In genomic region chr19:12649941-12650340, GRCh38 we compare ENCODE assay signal across 31 cellular contexts. TPM values are rescaled to one million over a fixed set of nuclear protein-coding genes. Genes with fewer than 3 reads are reported as not detected.
"Had no signal": no experiment of that assay in that cellular context is flagged by ENCODE, and none has a peak within 500 bp of the region (broad histone marks: within the 10 kb centered on the region; RNA-seq: fewer than 3 reads in every experiment).

No MANE protein-coding gene starts in this region.

- H3K79me2 ChIP-seq: hepatocyte had no signal

- ATAC-seq: esophagus mucosa; gastrocnemius medialis; heart left ventricle; left cardiac atrium; left lung; mucosa of descending colon; natural killer cell treated with Interleukin-12 subunit alpha and Interleukin-12 subunit beta and Interleukin-15 and Interleukin-18, amount 100 ng/mL, for 72 hours; sciatic nerve; stimulated activated naive CD8-positive, alpha-beta T cell treated with anti-CD3 and anti-CD28 coated beads, Interleukin-15, amount 100 ng/mL, for 72 hours had no signal

- H3K27me3 ChIP-seq: dorsolateral prefrontal cortex, gastrocnemius medialis, heart left ventricle, hepatocyte, left lung, right atrium auricular region, suprapubic skin, transverse colon, vagina had no signal

- H2AFZ ChIP-seq: hepatocyte had no signal

- FAIRE-seq: colon had no signal

- H3K4me2 ChIP-seq: hepatocyte had no signal

- H3K9me3 ChIP-seq: gastrocnemius medialis, heart left ventricle, left lung, mucosa of descending colon, prostate gland, right atrium auricular region, suprapubic skin, transverse colon, vagina had no signal

- H3K27ac ChIP-seq: dorsolateral prefrontal cortex, gastrocnemius medialis, heart left ventricle, hepatocyte, left lung, prostate gland, right atrium auricular region, suprapubic skin, transverse colon, vagina had no signal

- H3K36me3 ChIP-seq: prostate gland had no signal

- DNase-seq: dorsolateral prefrontal cortex; effector CD4-positive, alpha-beta T cell; foreskin fibroblast; gastrocnemius medialis; heart left ventricle; left cardiac atrium; mesenchymal stem cell; mucosa of descending colon; naive B cell; stimulated activated CD4-positive, alpha-beta T cell treated with anti-CD3 and anti-CD28 coated beads, Interleukin-2, amount 100 ng/mL, for 24 hours; stimulated activated CD4-positive, alpha-beta T cell treated with anti-CD3 and anti-CD28 coated beads, Interleukin-4, amount 100 ng/mL, for 4 hours; stimulated activated naive CD4-positive, alpha-beta T cell; stimulated activated naive CD8-positive, alpha-beta T cell treated with anti-CD3 and anti-CD28 coated beads, Interleukin-15, amount 100 ng/mL, for 72 hours; transverse colon had no signal

- H3K4me3 ChIP-seq: dorsolateral prefrontal cortex, gastrocnemius medialis, heart left ventricle, hepatocyte, left lung, lung, mucosa of descending colon, prostate gland, right atrium auricular region, suprapubic skin, transverse colon, vagina had no signal

RNA-seq across cellular contexts. Expression of gene GNG14, which starts 37.9 kb away (rescaled TPM):
- total RNA-seq: cerebellum; dorsolateral prefrontal cortex; esophagus mucosa; gastrocnemius medialis; heart left ventricle; hepatocyte; kidney epithelial cell; left cardiac atrium; left lung; lung; mesothelial cell of epicardium; mucosa of descending colon; natural killer cell treated with Interleukin-12 subunit alpha and Interleukin-12 subunit beta and Interleukin-15 and Interleukin-18, amount 100 ng/mL, for 72 hours; neural crest cell; osteocyte; prostate gland; right atrium auricular region; sciatic nerve; suprapubic skin; transverse colon; ureter; vagina had no signal
- polyA plus RNA-seq: heart left ventricle, hepatocyte, lung had no signal
